8 cellular contexts compared by ENCODE assay signal in genomic region chrX:136935533-136936182, GRCh38. TPM values are rescaled to one million over a fixed set of nuclear protein-coding genes. Genes with fewer than 3 reads are reported as not detected.
DNase-seq lines count a peak whose midpoint lies in the region; ATAC-seq, FAIRE-seq and TF ChIP-seq lines count a peak whose summit lies in the region.
"Not testable (repeated sequence)": the region's sequence is repeated elsewhere in the genome, so short reads cannot be mapped to it uniquely, and the experiment has no call there.

No MANE protein-coding gene starts in this region.

- H3K4me3 ChIP-seq in GM12865 (ENCODE audit: low read depth, low read length) (peak overlapping the region; percentile 55), thoracic aorta (peak overlapping the region; percentile 41)

- peak overlapping the region; percentile 48 for H3K4me3 Mint-ChIP-seq in activated CD4-positive, alpha-beta T cell treated with anti-CD3 and anti-CD28 coated beads for 36 hours
- H3K4me3 Mint-ChIP-seq in activated T-helper 17 cell treated with anti-CD3 and anti-CD28 coated beads, Interleukin-2, amount 50 U/mL, for 72 hours, result peak overlapping the region; percentile 82
- H3K4me3 Mint-ChIP-seq in naive thymus-derived CD8-positive, alpha-beta T cell, result peak overlapping the region in 5 of 10 donors; percentile 10 to 72 (median 23)

- not testable (repeated sequence) for H3K27me3 ChIP-seq in thoracic aorta (replicated peaks; ENCODE audit: insufficient read depth)

- H3K27ac ChIP-seq in thoracic aorta, result not testable (repeated sequence)

- POLR2A ChIA-PET in activated CD4-positive, alpha-beta T cell treated with anti-CD3 and anti-CD28 coated beads for 36 hours (lab: Charles Lee); naive thymus-derived CD8-positive, alpha-beta T cell (lab: Charles Lee): not testable (repeated sequence)

- peak; percentile 39 for ATAC-seq in HG03342 (IDR thresholded peaks at IDR 0.05; ENCODE audit: unreplicated experiment)
- peak; percentile 58 for ATAC-seq in activated CD4-positive, alpha-beta T cell treated with anti-CD3 and anti-CD28 coated beads for 36 hours
- peak; percentile 55 for ATAC-seq in activated T-helper 17 cell treated with anti-CD3 and anti-CD28 coated beads, Interleukin-2, amount 50 U/mL, for 72 hours (replicated peaks)
- not testable (repeated sequence) for ATAC-seq in naive thymus-derived CD8-positive, alpha-beta T cell; thoracic aorta (ENCODE audit: insufficient number of reproducible peaks, low FRiP score, low read depth)

- intact Hi-C loops in activated CD4-positive, alpha-beta T cell treated with anti-CD3 and anti-CD28 coated beads for 36 hours (cut with DNase I, micrococcal nuclease), result not testable (repeated sequence)

- H3K9me3 ChIP-seq in thoracic aorta, result not testable (repeated sequence)

- peak overlapping the region; percentile 79 for H3K27ac Mint-ChIP-seq in activated CD4-positive, alpha-beta T cell treated with anti-CD3 and anti-CD28 coated beads for 36 hours
- peak overlapping the region; percentile 93 for H3K27ac Mint-ChIP-seq in activated T-helper 17 cell treated with anti-CD3 and anti-CD28 coated beads, Interleukin-2, amount 50 U/mL, for 72 hours
- peak overlapping the region in 7 of 10 donors; percentile 22 to 83 (median 48) for H3K27ac Mint-ChIP-seq in naive thymus-derived CD8-positive, alpha-beta T cell

- FAIRE-seq in GM19239 (lab: Jason Lieb, UNC), result peak; percentile 78

- H3K4me1 Mint-ChIP-seq in activated CD4-positive, alpha-beta T cell treated with anti-CD3 and anti-CD28 coated beads for 36 hours, result peaks cover 20% of the 10 kb centered on the region
- peaks cover 21% of the 10 kb centered on the region for H3K4me1 Mint-ChIP-seq in activated T-helper 17 cell treated with anti-CD3 and anti-CD28 coated beads, Interleukin-2, amount 50 U/mL, for 72 hours
- H3K4me1 Mint-ChIP-seq in naive thymus-derived CD8-positive, alpha-beta T cell, result not testable (repeated sequence)

- CTCF ChIA-PET in activated CD4-positive, alpha-beta T cell treated with anti-CD3 and anti-CD28 coated beads for 36 hours (lab: Charles Lee), result not testable (repeated sequence)

- not testable (repeated sequence) for H3K36me3 ChIP-seq in thoracic aorta

- not testable (repeated sequence) for H3K9me3 Mint-ChIP-seq in activated CD4-positive, alpha-beta T cell treated with anti-CD3 and anti-CD28 coated beads for 36 hours (ENCODE audit: low read depth); activated T-helper 17 cell treated with anti-CD3 and anti-CD28 coated beads, Interleukin-2, amount 50 U/mL, for 72 hours; naive thymus-derived CD8-positive, alpha-beta T cell

- DNase-seq in GM12865 (ENCODE audit: low read depth) (peak; percentile 57), GM19239 (ENCODE audit: insufficient read length, low spot score) (peak; percentile 1)
- peak; percentile 28 for DNase-seq in activated CD4-positive, alpha-beta T cell treated with anti-CD3 and anti-CD28 coated beads for 36 hours
- peak; percentile 21 for DNase-seq in central memory CD4-positive, alpha-beta T cell
- DNase-seq in naive thymus-derived CD8-positive, alpha-beta T cell, result peak in 1 of 10 donors; percentile 3
- not testable (repeated sequence) for DNase-seq in thoracic aorta (ENCODE audit: low spot score)

- not testable (repeated sequence) for H3K4me1 ChIP-seq in thoracic aorta (ENCODE audit: control insufficient read depth in 1 of 2, low read depth in 2 of 2)

- not testable (repeated sequence) for H3K27me3 Mint-ChIP-seq in activated CD4-positive, alpha-beta T cell treated with anti-CD3 and anti-CD28 coated beads for 36 hours; activated T-helper 17 cell treated with anti-CD3 and anti-CD28 coated beads, Interleukin-2, amount 50 U/mL, for 72 hours; naive thymus-derived CD8-positive, alpha-beta T cell

- not testable (repeated sequence) for H3K36me3 Mint-ChIP-seq in activated CD4-positive, alpha-beta T cell treated with anti-CD3 and anti-CD28 coated beads for 36 hours (ENCODE audit: low read depth); activated T-helper 17 cell treated with anti-CD3 and anti-CD28 coated beads, Interleukin-2, amount 50 U/mL, for 72 hours (ENCODE audit: low read depth); naive thymus-derived CD8-positive, alpha-beta T cell

- TF ChIP-seq CTCF in GM12865 (IDR thresholded peaks at IDR 0.05; ENCODE audit: insufficient read depth, low read depth, low read length, missing control alignments); thoracic aorta (IDR thresholded peaks at IDR 0.05): not testable (repeated sequence)

RNA-seq across cellular contexts. Expression of gene RBMX, which starts 55.1 kb away (rescaled TPM):
- 100 to 1,000 TPM; 320 to 414 TPM for total RNA-seq in activated CD4-positive, alpha-beta T cell treated with anti-CD3 and anti-CD28 coated beads for 36 hours
- total RNA-seq in activated T-helper 17 cell treated with anti-CD3 and anti-CD28 coated beads, Interleukin-2, amount 50 U/mL, for 72 hours, result 100 to 1,000 TPM; 214 to 247 TPM
- 100 to 1,000 TPM; 261 to 285 TPM for total RNA-seq in naive thymus-derived CD8-positive, alpha-beta T cell
- polyA plus RNA-seq in naive thymus-derived CD8-positive, alpha-beta T cell, result 100 to 1,000 TPM; 160 to 207 (median 169) TPM
- total RNA-seq in thoracic aorta, result 100 to 1,000 TPM; 224 to 338 TPM
